In genomic region chr2:179981085-179981484, GRCh38 we compare ENCODE assay signal across 19 cellular contexts. TPM values are rescaled to one million over a fixed set of nuclear protein-coding genes. Genes with fewer than 3 reads are reported as not detected.
DNase-seq lines count a peak whose midpoint lies in the region; ATAC-seq and TF ChIP-seq lines count a peak whose summit lies in the region.
"Had no signal": no experiment of that assay in that cellular context is flagged by ENCODE, and none has a peak within 500 bp of the region (broad histone marks: within the 10 kb centered on the region; RNA-seq: fewer than 3 reads in every experiment).

No MANE protein-coding gene starts in this region.

- H3K79me2 ChIP-seq in hepatocyte = no peaks in the 10 kb centered on the region
- H3K79me2 ChIP-seq: parathyroid adenoma had no signal

- no peaks in the 10 kb centered on the region for H3K9me2 ChIP-seq in hepatocyte (replicated peaks; ENCODE audit: insufficient read depth)

- no peak overlapping the region for H3K27ac ChIP-seq in hepatocyte
- H3K27ac ChIP-seq: adrenal gland, parathyroid adenoma, SJCRH30, uterus had no signal

- H3K4me3 ChIP-seq in hepatocyte (no peak overlapping the region), HAP-1 (no peak overlapping the region)
- H3K4me3 ChIP-seq: adrenal gland, SJCRH30, uterus had no signal

- WGBS in hepatocyte (ENCODE audit: low lambda C conversion rate, missing lambda C conversion rate) = 89% methylated on average over 1 of the region's 1 CpG

- no peak for TF ChIP-seq CTCF in hepatocyte (IDR thresholded peaks at IDR 0.05; ENCODE audit: poor library complexity)

- no peak overlapping the region for H3K4me3 Mint-ChIP-seq in activated CD8-positive, alpha-beta memory T cell treated with anti-CD3 and anti-CD28 coated beads, Interleukin-2, amount 10 ng/mL, durations not matched to agents 7 days and 5 days
- H3K4me3 Mint-ChIP-seq: B cell, WTC11 had no signal

- H3K36me3 ChIP-seq in hepatocyte (replicated peaks; ENCODE audit: insufficient read depth, low read depth) (no peaks in the 10 kb centered on the region), HAP-1 (replicated peaks) (peaks cover 18% of the 10 kb centered on the region)
- H3K36me3 ChIP-seq: uterus had no signal

- in situ Hi-C loops in HAP-1 (cut with MboI; ENCODE audit: low sequenced_read_pairs) = no loop called here

- H3K9me3 Mint-ChIP-seq in activated CD8-positive, alpha-beta memory T cell treated with anti-CD3 and anti-CD28 coated beads, Interleukin-2, amount 10 ng/mL, durations not matched to agents 7 days and 5 days (ENCODE audit: low read depth) = no peaks in the 10 kb centered on the region
- H3K9me3 Mint-ChIP-seq: WTC11 had no signal

- no peaks in the 10 kb centered on the region for H4K20me1 ChIP-seq in hepatocyte (ENCODE audit: insufficient read depth, poor library complexity, severe bottlenecking)

- no peak overlapping the region for H2AFZ ChIP-seq in hepatocyte
- H2AFZ ChIP-seq: parathyroid adenoma had no signal

- peaks cover 7% of the 10 kb centered on the region for H3K4me1 Mint-ChIP-seq in activated CD8-positive, alpha-beta memory T cell treated with anti-CD3 and anti-CD28 coated beads, Interleukin-2, amount 10 ng/mL, durations not matched to agents 7 days and 5 days
- H3K4me1 Mint-ChIP-seq: B cell, WTC11 had no signal

- DNase-seq in DMS153 (lab: John Stamatoyannopoulos, UW) (peak; percentile 2), NCI-H1436 (lab: John Stamatoyannopoulos, UW) (peak; percentile 37), glomerular endothelial cell (ENCODE audit: extremely low read depth, low read depth, low spot score) (peak; percentile 4), hepatocyte (ENCODE audit: low spot score) (no peak), HAP-1 (ENCODE audit: low spot score in 2 of 2) (no peak), T-helper 2 cell (no peak)
- DNase-seq in activated CD8-positive, alpha-beta memory T cell treated with anti-CD3 and anti-CD28 coated beads, Interleukin-2, amount 10 ng/mL, durations not matched to agents 7 days and 5 days = no peak
- DNase-seq: activated CD8-positive, alpha-beta memory T cell treated with anti-CD3 and anti-CD28 coated beads, Interleukin-2, amount 50 U/mL, for 48 hours; adrenal gland; hypothalamus; Karpas-422; NCI-H82; stimulated activated CD4-positive, alpha-beta T cell treated with anti-CD3 and anti-CD28 coated beads, Interleukin-1b, Interleukin-23, amount 100 ng/mL, for 48 hours; uterus had no signal

- peak; percentile 82 for ATAC-seq in SK-N-SH treated with all-trans-retinoic acid at 6 μM for 48 hours
- ATAC-seq in activated CD8-positive, alpha-beta memory T cell treated with anti-CD3 and anti-CD28 coated beads, Interleukin-2, amount 10 ng/mL, durations not matched to agents 7 days and 5 days = no peak
- ATAC-seq: WTC11 had no signal

- CTCF ChIA-PET in activated CD8-positive, alpha-beta memory T cell treated with anti-CD3 and anti-CD28 coated beads, Interleukin-2, amount 10 ng/mL, durations not matched to agents 7 days and 5 days (lab: Charles Lee) = no interaction called here

- no peaks in the 10 kb centered on the region for H3K27me3 Mint-ChIP-seq in activated CD8-positive, alpha-beta memory T cell treated with anti-CD3 and anti-CD28 coated beads, Interleukin-2, amount 10 ng/mL, durations not matched to agents 7 days and 5 days
- H3K27me3 Mint-ChIP-seq: B cell had no signal

- H3K4me1 ChIP-seq in hepatocyte (ENCODE audit: insufficient read depth) (no peaks in the 10 kb centered on the region), HAP-1 (no peaks in the 10 kb centered on the region)
- H3K4me1 ChIP-seq: adrenal gland, parathyroid adenoma, SJCRH30, uterus had no signal

- no peak overlapping the region for H3K27ac Mint-ChIP-seq in activated CD8-positive, alpha-beta memory T cell treated with anti-CD3 and anti-CD28 coated beads, Interleukin-2, amount 10 ng/mL, durations not matched to agents 7 days and 5 days
- H3K27ac Mint-ChIP-seq: B cell, WTC11 had no signal

- H3K9me3 ChIP-seq in hepatocyte (ENCODE audit: low read depth) (no peaks in the 10 kb centered on the region), HAP-1 (no peaks in the 10 kb centered on the region)
- H3K9me3 ChIP-seq: adrenal gland, SJCRH30, uterus had no signal

- peaks cover 57% of the 10 kb centered on the region for H3K36me3 Mint-ChIP-seq in activated CD8-positive, alpha-beta memory T cell treated with anti-CD3 and anti-CD28 coated beads, Interleukin-2, amount 10 ng/mL, durations not matched to agents 7 days and 5 days

- H3K27me3 ChIP-seq in hepatocyte = no peaks in the 10 kb centered on the region
- H3K27me3 ChIP-seq in HAP-1 (ENCODE audit: low read depth) = no peaks in the 10 kb centered on the region
- H3K27me3 ChIP-seq: adrenal gland, SJCRH30, uterus had no signal

- no peak overlapping the region for H3K4me2 ChIP-seq in hepatocyte

TF ChIP-seq in SK-N-SH treated with all-trans-retinoic acid at 6 μM for 48 hours, 23 proteins besides CTCF, POLR2A, EP300 and RAD21:
- TF ChIP-seq ARNTL (CRISPR knock-in tag; IDR thresholded peaks at IDR 0.05; ENCODE audit: borderline replicate concordance, low read depth) (no peak), TCF4 (CRISPR knock-in tag; IDR thresholded peaks at IDR 0.05; ENCODE audit: borderline replicate concordance) (no peak), POU6F1 (CRISPR knock-in tag; IDR thresholded peaks at IDR 0.05; ENCODE audit: borderline replicate concordance, low read depth) (no peak), PPARA (CRISPR knock-in tag; IDR thresholded peaks at IDR 0.05; ENCODE audit: borderline replicate concordance) (no peak), ZFP30 (CRISPR knock-in tag; IDR thresholded peaks at IDR 0.05) (no peak), SNAI2 (CRISPR knock-in tag; IDR thresholded peaks at IDR 0.05) (no peak), PATZ1 (CRISPR knock-in tag; IDR thresholded peaks at IDR 0.05; ENCODE audit: borderline replicate concordance) (no peak), RARB (CRISPR knock-in tag; IDR thresholded peaks at IDR 0.05) (no peak), ESRRG (CRISPR knock-in tag; IDR thresholded peaks at IDR 0.05) (no peak), CSDC2 (CRISPR knock-in tag; IDR thresholded peaks at IDR 0.05) (no peak)
TF ChIP-seq in SK-N-SH treated with all-trans-retinoic acid at 6 μM for 48 hours: peak in this region for 0.

RNA-seq across cellular contexts. Expression of gene CWC22, which starts 26.0 kb away (rescaled TPM):
- 13.2 and 17.2 TPM in 2 replicates for total RNA-seq in glomerular endothelial cell
- total RNA-seq in activated CD8-positive, alpha-beta memory T cell treated with anti-CD3 and anti-CD28 coated beads, Interleukin-2, amount 10 ng/mL, durations not matched to agents 7 days and 5 days = 10 to 100 TPM; 18.2 to 24.0 TPM
- total RNA-seq in hepatocyte = 17.6 and 19.3 TPM in 2 replicates
- 14.6 and 15.7 TPM in 2 replicates for polyA plus RNA-seq in hepatocyte

Comparison
In these comparisons a context has a peak if more than half of its experiments do, and no peak if none do; other contexts are left out.
1. DNase-seq: peak in DMS153 (single experiment), NCI-H1436 (single experiment) and glomerular endothelial cell (single experiment); none in activated CD8-positive, alpha-beta memory T cell treated with anti-CD3 and anti-CD28 coated beads, Interleukin-2, amount 10 ng/mL, durations not matched to agents 7 days and 5 days (single experiment), hepatocyte (single experiment), HAP-1 (0 of 2) and T-helper 2 cell (0 of 5).